18 cellular contexts compared by ENCODE assay signal in genomic region chr5:146069780-146070099, GRCh38. TPM values are rescaled to one million over a fixed set of nuclear protein-coding genes. Genes with fewer than 3 reads are reported as not detected.
DNase-seq lines count a peak whose midpoint lies in the region; ATAC-seq and TF ChIP-seq lines count a peak whose summit lies in the region.
"Had no signal": no experiment of that assay in that cellular context is flagged by ENCODE, and none has a peak within 500 bp of the region (broad histone marks: within the 10 kb centered on the region; RNA-seq: fewer than 3 reads in every experiment).

No MANE protein-coding gene starts in this region.

- no peak for DNase-seq in HK-2 (ENCODE audit: unreplicated experiment)
- DNase-seq in DMS79 (lab: John Stamatoyannopoulos, UW) = no peak
- no peak for DNase-seq in prostate gland (ENCODE audit: low spot score)
- DNase-seq: cerebellar nuclear complex; NCI-H1436; NCI-H510A; Peyer's patch; psoas muscle; stimulated activated CD8-positive, alpha-beta memory T cell treated with anti-CD3 and anti-CD28 coated beads, Interleukin-4, amount 100 ng/mL, for 48 hours; T-helper 1 cell; upper lobe of right lung had no signal

- H3K27ac ChIP-seq in prostate gland = no peak overlapping the region
- H3K27ac ChIP-seq: Peyer's patch, psoas muscle, upper lobe of right lung had no signal

- H3K36me3 ChIP-seq in prostate gland = no peaks in the 10 kb centered on the region
- H3K36me3 ChIP-seq: upper lobe of right lung had no signal

- 100% methylated on average over 2 of the region's 2 CpGs for WGBS in prostate gland

- H3K9me3 ChIP-seq in prostate gland = no peaks in the 10 kb centered on the region
- H3K9me3 ChIP-seq: Peyer's patch, psoas muscle, upper lobe of right lung had no signal

- TF ChIP-seq CTCF in prostate gland (IDR thresholded peaks at IDR 0.05) = no peak

- H3K4me1 ChIP-seq in prostate gland (replicated peaks) = no peaks in the 10 kb centered on the region
- H3K4me1 ChIP-seq: Peyer's patch, psoas muscle, upper lobe of right lung had no signal

- ATAC-seq in GM18502 (IDR thresholded peaks at IDR 0.05; ENCODE audit: poor library complexity, unreplicated experiment) (peak; percentile 54), GM19372 (IDR thresholded peaks at IDR 0.05; ENCODE audit: low read depth, unreplicated experiment) (peak; percentile 46), HG02623 (IDR thresholded peaks at IDR 0.05; ENCODE audit: unreplicated experiment) (peak; percentile 39), HG03354 (IDR thresholded peaks at IDR 0.05; ENCODE audit: poor library complexity, severe bottlenecking, unreplicated experiment) (peak; percentile 47), HG03097 (IDR thresholded peaks at IDR 0.05; ENCODE audit: low FRiP score, unreplicated experiment) (no peak)
- ATAC-seq: activated CD4-positive, CD25-positive, alpha-beta regulatory T cell treated with anti-CD3 and anti-CD28 coated beads, Interleukin-2, amount 50 U/mL, for 24 hours; K562; psoas muscle; upper lobe of right lung had no signal

- no peak for TF ChIP-seq POLR2A in prostate gland (IDR thresholded peaks at IDR 0.05)

- no peak overlapping the region for H3K4me3 ChIP-seq in prostate gland
- H3K4me3 ChIP-seq: K562, Peyer's patch, psoas muscle, upper lobe of right lung had no signal

- intact Hi-C loops in prostate gland (cut with DNase I) = no loop called here

- H3K27me3 ChIP-seq in prostate gland (replicated peaks; ENCODE audit: insufficient read depth) = no peaks in the 10 kb centered on the region
- H3K27me3 ChIP-seq: Peyer's patch, upper lobe of right lung had no signal

RNA-seq across cellular contexts. Expression of gene PLAC8L1, which starts 35.6 kb away (rescaled TPM):
- not detected for total RNA-seq in prostate gland
- total RNA-seq: upper lobe of right lung had no signal
